ENCODE assay signal across 16 cellular contexts in the genomic region with DNA sequence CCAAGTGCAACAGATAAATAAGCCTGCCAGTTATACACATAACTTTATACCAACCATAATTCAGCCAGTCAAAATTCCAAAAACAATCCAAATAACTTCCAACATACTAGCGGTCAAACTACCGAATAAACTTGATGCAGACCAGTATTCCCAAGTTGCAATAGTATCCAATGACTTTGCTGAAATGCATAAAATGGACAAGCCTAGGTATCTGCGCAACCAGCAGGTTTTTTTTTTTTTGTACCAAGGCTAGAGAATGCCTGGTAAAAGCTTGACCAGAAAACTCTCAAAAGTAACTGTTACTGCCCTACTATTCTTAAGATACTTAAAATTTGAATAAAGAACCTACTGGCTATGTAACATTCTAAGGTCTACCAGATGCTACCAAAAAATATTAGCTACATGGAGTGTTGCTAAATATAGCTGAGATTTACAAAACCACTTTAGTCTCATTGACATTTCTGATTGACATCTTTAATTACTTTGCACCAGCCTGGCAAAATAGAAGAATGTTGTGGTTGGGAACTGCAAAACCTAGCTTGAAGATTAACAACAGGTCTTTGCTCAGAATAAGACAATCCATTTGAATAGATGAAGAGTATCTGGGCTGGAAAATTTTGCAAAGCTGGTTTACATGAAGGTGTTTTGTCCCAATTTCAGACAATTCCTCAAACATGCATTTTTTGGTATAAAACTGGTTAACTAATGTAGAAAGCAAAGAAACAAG. TPM values are rescaled to one million over a fixed set of nuclear protein-coding genes. Genes with fewer than 3 reads are reported as not detected.
DNase-seq lines count a peak whose midpoint lies in the region; ATAC-seq and TF ChIP-seq lines count a peak whose summit lies in the region.
"Had no signal": no experiment of that assay in that cellular context is flagged by ENCODE, and none has a peak within 500 bp of the region (broad histone marks: within the 10 kb centered on the region; RNA-seq: fewer than 3 reads in every experiment).

No MANE protein-coding gene starts in this region.

- H3K9me3 ChIP-seq in SK-N-MC (ENCODE audit: low read depth, low read length) = 0 out of 2 replicates have a peak, but pooled peaks cover 4% of the 10 kb centered on the region
- H3K9me3 ChIP-seq in endodermal cell (ENCODE audit: control insufficient read depth, low read length) = peaks cover 13% of the 10 kb centered on the region
- H3K9me3 ChIP-seq in transverse colon = no peaks in the 10 kb centered on the region
- H3K9me3 ChIP-seq: gastroesophageal sphincter, ovary had no signal

- H3K27ac ChIP-seq in SK-N-MC (0 out of 2 replicates have a peak overlapping the region, but pooled peaks have one; percentile 2), endodermal cell (ENCODE audit: low read depth, low read length) (no peak overlapping the region), transverse colon (peak overlapping the region in 3 of 4 donors; percentile 2 to 80 (median 79)), foreskin keratinocyte (no peak overlapping the region)
- H3K27ac ChIP-seq: ovary had no signal

- no peak for TF ChIP-seq POLR2A in transverse colon (IDR thresholded peaks at IDR 0.05)

- H3K4me1 ChIP-seq in endodermal cell (ENCODE audit: control insufficient read depth, insufficient read depth, low read length) (no peaks in the 10 kb centered on the region), transverse colon (peaks cover 18 to 86% (median 54%) of the 10 kb centered on the region in 4 donors), foreskin keratinocyte (peaks cover 8% of the 10 kb centered on the region)

- no peak overlapping the region for H3K9ac ChIP-seq in SK-N-MC (ENCODE audit: insufficient read length)
- no peak overlapping the region for H3K9ac ChIP-seq in endodermal cell (ENCODE audit: extremely low read depth, low read length, poor library complexity, severe bottlenecking)

- TF ChIP-seq CTCF in endodermal cell (conservative IDR thresholded peaks at IDR 0.05) (no peak), transverse colon (IDR thresholded peaks at IDR 0.05) (no peak), foreskin keratinocyte (conservative IDR thresholded peaks at IDR 0.05) (no peak)

- 96 to 99% methylated on average over 3 of the region's 3 CpGs for WGBS in endodermal cell (ENCODE audit: insufficient coverage in 1 of 2, insufficient read length in 1 of 2), 2 experiments
- 79 to 81% methylated on average over 3 of the region's 3 CpGs for WGBS in transverse colon (ENCODE audit: low coverage in 1 of 2), 2 donors

- in situ Hi-C loops in transverse colon (cut with MboI; ENCODE audit: low pct_ligation_motif_present in 1 of 4, low pct_unique_long_range_greater_than_20kb in 1 of 4, low sequenced_read_pairs in 3 of 4) = loop anchor here in 2 of 4 donors (25.0 kb wide), 1 partner anchor 432 kb away; no protein-coding TSS in a partner anchor

- ATAC-seq in left ventricle myocardium superior (peak; percentile 7), left cardiac atrium (no peak), foreskin keratinocyte (no peak)

- TF ChIP-seq EP300 in transverse colon (IDR thresholded peaks at IDR 0.05; ENCODE audit: low read depth) = no peak

- no peaks in the 10 kb centered on the region for H3K27me3 ChIP-seq in endodermal cell (ENCODE audit: control insufficient read depth, insufficient read depth, low read length, poor library complexity, severe bottlenecking)
- H3K27me3 ChIP-seq in transverse colon = no peaks in the 10 kb centered on the region
- H3K27me3 ChIP-seq in foreskin keratinocyte = no peaks in the 10 kb centered on the region
- H3K27me3 ChIP-seq: gastroesophageal sphincter, ovary had no signal

- peaks cover 26% of the 10 kb centered on the region for H3K4me1 Mint-ChIP-seq in endodermal cell

- no peak overlapping the region for H3K4me3 ChIP-seq in SK-N-MC
- no peak overlapping the region for H3K4me3 ChIP-seq in endodermal cell (ENCODE audit: low read length)
- no peak overlapping the region for H3K4me3 ChIP-seq in transverse colon
- H3K4me3 ChIP-seq: gastroesophageal sphincter, ovary had no signal

- peak overlapping the region; percentile 74 for H3K27ac Mint-ChIP-seq in endodermal cell
- H3K27ac Mint-ChIP-seq: T-helper 2 cell treated with Interferon-gamma antibody and Interleukin-4, amounts not matched to agents 5 μg/mL and 100 μg/mL, for 36 hours had no signal

- H3K4me3 Mint-ChIP-seq in endodermal cell = no peak overlapping the region
- H3K4me3 Mint-ChIP-seq: T-helper 2 cell treated with Interferon-gamma antibody and Interleukin-4, amounts not matched to agents 5 μg/mL and 100 μg/mL, for 36 hours had no signal

- DNase-seq in left ventricle myocardium superior (no peak), left cardiac atrium (no peak), SK-N-MC (ENCODE audit: low read depth, low spot score) (no peak), endodermal cell (no peak), transverse colon (no peak), NCI-H2107 (lab: John Stamatoyannopoulos, UW) (no peak), hypothalamus (lab: John Stamatoyannopoulos, UW) (no peak), foreskin keratinocyte (no peak)
- DNase-seq: activated CD4-positive, alpha-beta T cell treated with anti-CD3 and anti-CD28 coated beads, Interleukin-2, amount 50 U/mL, for 1 hour; activated gamma-delta T cell; midbrain; NCI-H187 treated with DMSO at 0.1 percent for 48 hours; ovary; stimulated activated CD4-positive, alpha-beta T cell treated with anti-CD3 and anti-CD28 coated beads, Interleukin-12 subunit alpha, Interleukin-12 subunit beta, amount 100 ng/mL, for 4 hours had no signal

- H3K36me3 Mint-ChIP-seq in endodermal cell (ENCODE audit: low read depth) = peaks cover 88% of the 10 kb centered on the region

- H3K9me3 Mint-ChIP-seq in endodermal cell = peaks cover 15% of the 10 kb centered on the region
- H3K9me3 Mint-ChIP-seq: T-helper 2 cell treated with Interferon-gamma antibody and Interleukin-4, amounts not matched to agents 5 μg/mL and 100 μg/mL, for 36 hours had no signal

- H3K27me3 Mint-ChIP-seq in endodermal cell (ENCODE audit: insufficient read depth) = no peaks in the 10 kb centered on the region

- peaks cover 99% of the 10 kb centered on the region for H3K36me3 ChIP-seq in SK-N-MC (ENCODE audit: insufficient read depth, low read length)
- H3K36me3 ChIP-seq in endodermal cell (ENCODE audit: control insufficient read depth, insufficient read depth, low read length) = peaks cover 85% of the 10 kb centered on the region
- peaks cover 0 to 52% (median 20%) of the 10 kb centered on the region in 4 donors for H3K36me3 ChIP-seq in transverse colon
- H3K36me3 ChIP-seq: ovary had no signal

- intact Hi-C loops in left ventricle myocardium superior (cut with micrococcal nuclease) (no loop called here), left cardiac atrium (cut with DNase I) (loop anchor here in 1 of 2 donors (1.0 to 5.0 kb wide), 2 partner anchors 15 to 162 kb away; no protein-coding TSS in a partner anchor), transverse colon (cut with DNase I; ENCODE audit: low total_unique reads) (loop anchor here (5.0 to 10.0 kb wide), 2 partner anchors 209 to 427 kb away; no protein-coding TSS in a partner anchor)

RNA-seq across cellular contexts. Expression of gene SRSF7, which starts 7.3 kb away (rescaled TPM):
- total RNA-seq in left ventricle myocardium superior = 54.5 TPM
- total RNA-seq in left cardiac atrium = 10 to 100 TPM; 57.6 to 85.8 TPM
- total RNA-seq in endodermal cell = 100 to 1,000 TPM; 306 to 332 TPM
- polyA plus RNA-seq in endodermal cell (2013, experiment 1 of 2) = 316 TPM
- polyA plus RNA-seq in endodermal cell (2013, experiment 2 of 2) = 312 TPM
- total RNA-seq in transverse colon = 100 to 1,000 TPM in 2 of 4 donors, 10 to 100 TPM in 2; 75.6 to 153 (median 95.0) TPM
- 233 and 247 TPM in 2 replicates for total RNA-seq in foreskin keratinocyte
- 231 and 250 TPM in 2 replicates for polyA plus RNA-seq in foreskin keratinocyte

RNA-seq across cellular contexts. Expression of gene GEMIN6, which starts 34.2 kb away (rescaled TPM):
- total RNA-seq in left ventricle myocardium superior = 7.8 TPM
- 1 to 10 TPM; 7.3 to 8.4 TPM for total RNA-seq in left cardiac atrium
- 10 to 100 TPM; 15.7 to 17.8 TPM for total RNA-seq in endodermal cell
- polyA plus RNA-seq in endodermal cell (2013, experiment 1 of 2) = 14.4 TPM
- polyA plus RNA-seq in endodermal cell (2013, experiment 2 of 2) = 12.4 TPM
- total RNA-seq in transverse colon = 1 to 10 TPM in 3 of 4 donors, not detected in 1; 1.8 to 5.9 (median 3.8) TPM
- total RNA-seq in foreskin keratinocyte = 21.4 and 22.6 TPM in 2 replicates
- 24.1 and 32.0 TPM in 2 replicates for polyA plus RNA-seq in foreskin keratinocyte

Comparison
In these comparisons a context has a peak if more than half of its experiments do, and no peak if none do; other contexts are left out.
1. H3K27ac ChIP-seq: peak in SK-N-MC (single experiment) and transverse colon (3 of 4); none in endodermal cell (single experiment) and foreskin keratinocyte (single experiment).